Comparison of ENCODE assay signal across 8 cellular contexts in genomic region chr20:51497542-51498467, GRCh38. TPM values are rescaled to one million over a fixed set of nuclear protein-coding genes. Genes with fewer than 3 reads are reported as not detected.
DNase-seq lines count a peak whose midpoint lies in the region; ATAC-seq and TF ChIP-seq lines count a peak whose summit lies in the region.

No MANE protein-coding gene starts in this region.

- no peak overlapping the region for H3K4ac ChIP-seq in mesendoderm (ENCODE audit: low read depth, low read length)

- no peak overlapping the region for H2BK120ac ChIP-seq in mesendoderm (ENCODE audit: low read depth, low read length)

- H4K5ac ChIP-seq in mesendoderm (ENCODE audit: low read length), result no peak overlapping the region

- CTCF ChIA-PET in activated CD8-positive, alpha-beta T cell treated with anti-CD3 and anti-CD28 coated beads for 36 hours (lab: Charles Lee), result interaction anchor here (0.6 to 2.0 kb wide), 5 partner anchors 17 to 679 kb away, joined by 3 to 7 read pairs (median 4); partner anchors contain the start of gene NFATC2

- intact Hi-C loops in activated CD8-positive, alpha-beta T cell treated with anti-CD3 and anti-CD28 coated beads for 36 hours (cut with micrococcal nuclease), result loop anchor here (1.0 to 2.0 kb wide), 2 partner anchors 17 to 31 kb away; no protein-coding TSS in a partner anchor
- intact Hi-C loops in colonic mucosa (cut with DNase I), result no loop called here

- H2BK5ac ChIP-seq in mesendoderm (ENCODE audit: low read length), result no peak overlapping the region

- H3K18ac ChIP-seq in mesendoderm (ENCODE audit: low read length), result no peak overlapping the region

- H4K8ac ChIP-seq in mesendoderm (ENCODE audit: low read depth, low read length), result no peak overlapping the region

- ATAC-seq in HG03175 (IDR thresholded peaks at IDR 0.05; ENCODE audit: unreplicated experiment), result peak; percentile 31
- ATAC-seq in activated CD8-positive, alpha-beta T cell treated with anti-CD3 and anti-CD28 coated beads for 36 hours, result peak; percentile 38
- no peak for ATAC-seq in thoracic aorta (ENCODE audit: insufficient number of reproducible peaks, low FRiP score, low read depth)

- H3K9ac ChIP-seq in colonic mucosa (ENCODE audit: low read depth in 2 of 2, low read length in 2 of 2), result peak overlapping the region in 1 of 2 donors; percentile 26
- H3K9ac ChIP-seq in mesendoderm (ENCODE audit: low read length), result no peak overlapping the region

- POLR2A ChIA-PET in activated CD8-positive, alpha-beta T cell treated with anti-CD3 and anti-CD28 coated beads for 36 hours (lab: Charles Lee), result interaction anchor here (0.7 to 12.2 kb wide), 11 partner anchors 14 to 545 kb away, joined by 3 to 142 read pairs (median 4); partner anchors contain the start of gene NFATC2

- H3K27me3 ChIP-seq in DOHH2 (ENCODE audit: control insufficient read depth, low read length) (no peaks in the 10 kb centered on the region), thoracic aorta (replicated peaks; ENCODE audit: insufficient read depth) (no peaks in the 10 kb centered on the region), colonic mucosa (no peaks in the 10 kb centered on the region), mesendoderm (ENCODE audit: insufficient read depth, low read length, poor library complexity) (no peaks in the 10 kb centered on the region)

- DNase-seq in activated CD8-positive, alpha-beta T cell treated with anti-CD3 and anti-CD28 coated beads for 36 hours, result peak; percentile 86
- DNase-seq in hepatic stellate cell (ENCODE audit: low spot score) (peak; percentile 27), thoracic aorta (ENCODE audit: low spot score) (no peak), colonic mucosa (no peak), NCI-H2171 treated with DMSO at 0.1 percent for 48 hours (lab: John Stamatoyannopoulos, UW) (no peak), mesendoderm (no peak)

- H3K79me2 ChIP-seq in DOHH2 (ENCODE audit: control insufficient read depth, low read length), result peaks cover 20% of the 10 kb centered on the region
- no peaks in the 10 kb centered on the region for H3K79me2 ChIP-seq in mesendoderm (ENCODE audit: control insufficient read depth, insufficient read depth, low read length)

- H2AK5ac ChIP-seq in mesendoderm (ENCODE audit: low read length), result no peak overlapping the region

- no peaks in the 10 kb centered on the region for H3K9me2 ChIP-seq in DOHH2 (replicated peaks; ENCODE audit: control insufficient read depth, low read length)

- H3K4me2 ChIP-seq in DOHH2 (ENCODE audit: low read length) (peak overlapping the region; percentile 52), mesendoderm (ENCODE audit: low read length) (no peak overlapping the region)

- H3K27ac ChIP-seq in DOHH2 (ENCODE audit: low read depth, low read length), result 0 out of 2 replicates have a peak overlapping the region, but pooled peaks have one; percentile 0
- no peak overlapping the region for H3K27ac ChIP-seq in thoracic aorta
- no peak overlapping the region for H3K27ac ChIP-seq in colonic mucosa
- H3K27ac ChIP-seq in mesendoderm (ENCODE audit: low read depth, low read length), result no peak overlapping the region

- peaks cover 94% of the 10 kb centered on the region for H3K4me1 Mint-ChIP-seq in activated CD8-positive, alpha-beta T cell treated with anti-CD3 and anti-CD28 coated beads for 36 hours (ENCODE audit: low read depth)

- H3K36me3 Mint-ChIP-seq in activated CD8-positive, alpha-beta T cell treated with anti-CD3 and anti-CD28 coated beads for 36 hours (ENCODE audit: low read depth), result peaks cover 66% of the 10 kb centered on the region

- H3K23ac ChIP-seq in mesendoderm (ENCODE audit: low read length), result no peak overlapping the region

- H3K4me3 Mint-ChIP-seq in activated CD8-positive, alpha-beta T cell treated with anti-CD3 and anti-CD28 coated beads for 36 hours, result peak overlapping the region; percentile 64

- H3K4me1 ChIP-seq in DOHH2 (ENCODE audit: control insufficient read depth, low read length) (peaks cover 53% of the 10 kb centered on the region), thoracic aorta (ENCODE audit: control insufficient read depth in 1 of 2, low read depth in 2 of 2) (peaks cover 2 to 6% of the 10 kb centered on the region in 2 donors), colonic mucosa (no peaks in the 10 kb centered on the region), mesendoderm (ENCODE audit: control insufficient read depth, low read depth, low read length) (peaks cover 6% of the 10 kb centered on the region)

- H2BK15ac ChIP-seq in mesendoderm (replicated peaks; ENCODE audit: low read depth), result no peak overlapping the region

- 0 out of 2 replicates have a peak, but pooled peaks cover 3% of the 10 kb centered on the region for H3F3A ChIP-seq in DOHH2 (ENCODE audit: control insufficient read depth, insufficient read depth)

- H3K27ac Mint-ChIP-seq in activated CD8-positive, alpha-beta T cell treated with anti-CD3 and anti-CD28 coated beads for 36 hours, result peak overlapping the region; percentile 92

- H3K4me3 ChIP-seq in DOHH2 (ENCODE audit: low read length) (peak overlapping the region; percentile 14), thoracic aorta (peak overlapping the region; percentile 0), colonic mucosa (no peak overlapping the region), mesendoderm (ENCODE audit: low read length) (no peak overlapping the region)

- WGBS in mesendoderm (ENCODE audit: extremely low coverage, insufficient coverage, low lambda C conversion rate), result no CpG with 5 or more reads among the region's 21 CpGs

- no peaks in the 10 kb centered on the region for H3K79me1 ChIP-seq in mesendoderm (ENCODE audit: low read length)

- no peaks in the 10 kb centered on the region for H4K20me1 ChIP-seq in DOHH2 (ENCODE audit: control insufficient read depth, insufficient read depth, low read depth, low read length)

- no peaks in the 10 kb centered on the region for H3K27me3 Mint-ChIP-seq in activated CD8-positive, alpha-beta T cell treated with anti-CD3 and anti-CD28 coated beads for 36 hours

- H3K9me3 ChIP-seq in DOHH2 (ENCODE audit: control insufficient read depth, insufficient read depth, low read length), result no peaks in the 10 kb centered on the region
- no peaks in the 10 kb centered on the region for H3K9me3 ChIP-seq in thoracic aorta
- no peaks in the 10 kb centered on the region for H3K9me3 ChIP-seq in colonic mucosa

- no peak overlapping the region for H3K56ac ChIP-seq in mesendoderm (ENCODE audit: low read length)

- no peak for TF ChIP-seq CTCF in DOHH2 (IDR thresholded peaks at IDR 0.05; ENCODE audit: low read depth, low read length, poor library complexity, severe bottlenecking)
- TF ChIP-seq CTCF in activated CD8-positive, alpha-beta T cell treated with anti-CD3 and anti-CD28 coated beads for 36 hours (IDR thresholded peaks at IDR 0.05), result no peak
- no peak for TF ChIP-seq CTCF in thoracic aorta (IDR thresholded peaks at IDR 0.05)
- no peak for TF ChIP-seq CTCF in colonic mucosa (IDR thresholded peaks at IDR 0.05)

- H3K36me3 ChIP-seq in DOHH2 (ENCODE audit: control insufficient read depth, low read length), result peaks cover 23% of the 10 kb centered on the region
- no peaks in the 10 kb centered on the region for H3K36me3 ChIP-seq in thoracic aorta
- no peaks in the 10 kb centered on the region for H3K36me3 ChIP-seq in colonic mucosa
- no peaks in the 10 kb centered on the region for H3K36me3 ChIP-seq in mesendoderm (ENCODE audit: control insufficient read depth, insufficient read depth, low read length)

- no peaks in the 10 kb centered on the region for H3K9me3 Mint-ChIP-seq in activated CD8-positive, alpha-beta T cell treated with anti-CD3 and anti-CD28 coated beads for 36 hours

RNA-seq across cellular contexts. Expression of gene NFATC2, which starts 44.7 kb away (rescaled TPM):
- 10 to 100 TPM; 38.3 to 40.9 TPM for total RNA-seq in activated CD8-positive, alpha-beta T cell treated with anti-CD3 and anti-CD28 coated beads for 36 hours
- total RNA-seq in thoracic aorta (10 to 100 TPM; 11.9 to 24.5 TPM), colonic mucosa (1 to 10 TPM; 5.8 to 7.3 TPM)
- 0.28 TPM for polyA plus RNA-seq in mesendoderm (2013, experiment 1 of 2)
- 0.29 TPM for polyA plus RNA-seq in mesendoderm (2013, experiment 2 of 2)

Comparison
In these comparisons a context has a peak if more than half of its experiments do, and no peak if none do; other contexts are left out.
1. H3K4me3 ChIP-seq: peak in DOHH2 (single experiment) and thoracic aorta (single experiment); none in colonic mucosa (single experiment) and mesendoderm (single experiment).
2. DNase-seq: peak in activated CD8-positive, alpha-beta T cell treated with anti-CD3 and anti-CD28 coated beads for 36 hours (single experiment) and hepatic stellate cell (single experiment); none in thoracic aorta (single experiment), colonic mucosa (single experiment), NCI-H2171 treated with DMSO at 0.1 percent for 48 hours (single experiment) and mesendoderm (single experiment).